In the genomic region with DNA sequence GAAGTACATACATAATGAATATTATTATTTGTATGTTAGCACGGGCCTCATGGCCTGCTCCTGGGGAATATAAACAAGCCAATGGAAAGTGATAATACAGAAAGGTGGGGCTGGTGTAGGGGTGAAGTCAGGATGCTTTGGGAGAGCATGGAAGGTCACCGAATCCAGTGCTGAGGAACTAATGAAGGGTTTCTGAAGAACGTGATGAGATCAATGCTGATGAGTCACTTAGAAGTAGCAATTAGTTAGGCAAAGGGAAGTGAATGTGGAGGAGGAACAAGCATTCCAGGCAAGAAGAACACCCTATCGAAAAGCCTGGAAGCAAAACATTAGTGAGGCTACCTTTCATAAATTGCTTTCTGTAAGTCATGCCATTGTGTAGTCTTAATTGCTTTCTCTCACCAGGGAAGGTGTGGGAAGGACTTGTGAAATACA, we compare ENCODE assay signal across 10 cellular contexts. TPM values are rescaled to one million over a fixed set of nuclear protein-coding genes. Genes with fewer than 3 reads are reported as not detected.
A peak's percentile ranks its signal among the peaks of the same experiment; 100 is the strongest.
DNase-seq lines count a peak whose midpoint lies in the region; ATAC-seq, FAIRE-seq and TF ChIP-seq lines count a peak whose summit lies in the region.
"Had no signal": no experiment of that assay in that cellular context is flagged by ENCODE, and none has a peak within 500 bp of the region (broad histone marks: within the 10 kb centered on the region; RNA-seq: fewer than 3 reads in every experiment).

No MANE protein-coding gene starts in this region.

- H3K27ac ChIP-seq in kidney (ENCODE audit: low read depth in 2 of 2, low read length in 2 of 2): peak overlapping the region in 1 of 2 donors; percentile 23
- H3K27ac ChIP-seq in upper lobe of left lung: peak overlapping the region; percentile 62 to 93 (median 82)
- H3K27ac ChIP-seq: KMS-11 had no signal

- intact Hi-C loops in kidney (cut with DNase I): no loop called here

- peak in 1 of 4 donors; percentile 16 for TF ChIP-seq POLR2A in upper lobe of left lung (IDR thresholded peaks at IDR 0.05)

- H3K4me3 ChIP-seq in adipocyte (ENCODE audit: low read length) (peak overlapping the region; percentile 95), kidney (ENCODE audit: low read length in 2 of 2) (peak overlapping the region; percentile 29 to 46), upper lobe of left lung (peak overlapping the region; percentile 35 to 65 (median 52))

- H3K27ac Mint-ChIP-seq in activated T-cell treated with anti-CD3 and anti-CD28 coated beads, Interleukin-2, amount 50 U/mL, for 72 hours: peak overlapping the region; percentile 91

- H3K36me3 Mint-ChIP-seq in activated T-cell treated with anti-CD3 and anti-CD28 coated beads, Interleukin-2, amount 50 U/mL, for 72 hours (ENCODE audit: insufficient read depth in 2 of 2): peaks cover 0 to 3% of the 10 kb centered on the region in 2 donors

- H3K27me3 ChIP-seq in adipocyte (replicated peaks; ENCODE audit: control insufficient read depth, insufficient read depth, low read length) (no peaks in the 10 kb centered on the region), upper lobe of left lung (no peaks in the 10 kb centered on the region)

- H3K9me3 ChIP-seq in adipocyte (ENCODE audit: control insufficient read depth, low read length) (no peaks in the 10 kb centered on the region), kidney (ENCODE audit: control insufficient read depth in 1 of 2, low read length in 2 of 2) (no peaks in the 10 kb centered on the region), upper lobe of left lung (no peaks in the 10 kb centered on the region)

- H3K4me1 Mint-ChIP-seq in activated T-cell treated with anti-CD3 and anti-CD28 coated beads, Interleukin-2, amount 50 U/mL, for 72 hours (ENCODE audit: low read depth): peaks cover 91% of the 10 kb centered on the region

- WGBS in upper lobe of left lung, 2 donors: 22 to 25% methylated on average over 4 of the region's 4 CpGs

- no peak for TF ChIP-seq CTCF in kidney (IDR thresholded peaks at IDR 0.05; ENCODE audit: borderline replicate concordance, extremely low read depth, insufficient read depth)
- TF ChIP-seq CTCF in upper lobe of left lung (IDR thresholded peaks at IDR 0.05): no peak

- H3K27me3 Mint-ChIP-seq in activated T-cell treated with anti-CD3 and anti-CD28 coated beads, Interleukin-2, amount 50 U/mL, for 72 hours (ENCODE audit: low read depth): no peaks in the 10 kb centered on the region

- no peak for DNase-seq in activated T-cell treated with anti-CD3 and anti-CD28 coated beads, Interleukin-2, amount 50 U/mL, for 72 hours
- DNase-seq in activated T-cell treated with anti-CD3 and anti-CD28 coated beads, Interleukin-2, amount 50 U/mL, for 1 hour: no peak
- DNase-seq in adipocyte (ENCODE audit: low read depth) (no peak), kidney (no peak), upper lobe of left lung (no peak), mucosa of gallbladder (ENCODE audit: low spot score) (no peak), AG20443 (ENCODE audit: low spot score) (no peak), AG08396 (ENCODE audit: low spot score) (no peak)
- DNase-seq: DMS79 treated with DMSO at 0.1 percent for 48 hours had no signal

- peak overlapping the region; percentile 83 to 95 for H3K4me3 Mint-ChIP-seq in activated T-cell treated with anti-CD3 and anti-CD28 coated beads, Interleukin-2, amount 50 U/mL, for 72 hours

- peaks cover 68% of the 10 kb centered on the region for H3K4me1 ChIP-seq in adipocyte (ENCODE audit: control insufficient read depth, insufficient read depth, low read length)
- peaks cover 0 to 3% of the 10 kb centered on the region in 2 donors for H3K4me1 ChIP-seq in kidney (ENCODE audit: control insufficient read depth in 1 of 2, insufficient read depth in 1 of 2, low read depth in 1 of 2, low read length in 2 of 2)
- H3K4me1 ChIP-seq in upper lobe of left lung: peaks cover 51 to 77% (median 66%) of the 10 kb centered on the region in 4 donors

- H3K36me3 ChIP-seq in adipocyte (ENCODE audit: control insufficient read depth, insufficient read depth, low read length, severe bottlenecking): peaks cover 42% of the 10 kb centered on the region
- no peaks in the 10 kb centered on the region for H3K36me3 ChIP-seq in kidney (ENCODE audit: control insufficient read depth in 1 of 2, insufficient read depth in 2 of 2, low read length in 2 of 2)
- peaks cover 0 to 23% (median 3%) of the 10 kb centered on the region in 4 donors for H3K36me3 ChIP-seq in upper lobe of left lung

- no peak for TF ChIP-seq EP300 in upper lobe of left lung (IDR thresholded peaks at IDR 0.05)

- FAIRE-seq in kidney (lab: Jason Lieb, UNC): no peak

- no peak for ATAC-seq in activated T-cell treated with anti-CD3 and anti-CD28 coated beads, Interleukin-2, amount 50 U/mL, for 72 hours (replicated peaks in 1 of 2)
- ATAC-seq in upper lobe of left lung (ENCODE audit: low FRiP score in 2 of 2): peak; percentile 58 to 64

- no peaks in the 10 kb centered on the region for H3K9me3 Mint-ChIP-seq in activated T-cell treated with anti-CD3 and anti-CD28 coated beads, Interleukin-2, amount 50 U/mL, for 72 hours

- peak overlapping the region; percentile 98 for H3K9ac ChIP-seq in adipocyte (ENCODE audit: low read length)
- H3K9ac ChIP-seq in kidney (ENCODE audit: low read length in 2 of 2): no peak overlapping the region
- H3K9ac ChIP-seq: KMS-11 had no signal

RNA-seq across cellular contexts. Expression of a gene that starts 2.1 kb away (rescaled TPM):
- total RNA-seq in activated T-cell treated with anti-CD3 and anti-CD28 coated beads, Interleukin-2, amount 50 U/mL, for 72 hours: 10 to 100 TPM; 16.7 to 51.1 TPM
- 250 TPM for total RNA-seq in kidney
- 65.2 TPM for polyA plus RNA-seq in kidney (ENCODE audit: insufficient read depth, low read depth, low replicate concordance)
- total RNA-seq in upper lobe of left lung: 100 to 1,000 TPM; 174 to 910 (median 347) TPM
- 55.5 TPM for total RNA-seq in mucosa of gallbladder

Comparison
In these comparisons a context has a peak if more than half of its experiments do, and no peak if none do; other contexts are left out.
1. ATAC-seq: peak in upper lobe of left lung (2 of 2); none in activated T-cell treated with anti-CD3 and anti-CD28 coated beads, Interleukin-2, amount 50 U/mL, for 72 hours (0 of 2).
2. H3K4me3 ChIP-seq: peak in every context shown above with its lines; median percentile 95 in adipocyte; 52 in upper lobe of left lung; 38 in kidney.